Comparison of ENCODE assay signal across 31 cellular contexts in genomic region chr1:17309701-17310640, GRCh38. TPM values are rescaled to one million over a fixed set of nuclear protein-coding genes. Genes with fewer than 3 reads are reported as not detected.
DNase-seq lines count a peak whose midpoint lies in the region; TF ChIP-seq lines count a peak whose summit lies in the region.
"Had no signal": no experiment of that assay in that cellular context is flagged by ENCODE, and none has a peak within 500 bp of the region (broad histone marks: within the 10 kb centered on the region; RNA-seq: fewer than 3 reads in every experiment).

No MANE protein-coding gene starts in this region.

- CTCF ChIA-PET in PC-9 (lab: Charles Lee), result no interaction called here

- no peak overlapping the region for H2BK12ac ChIP-seq in neuronal stem cell (ENCODE audit: low read length)

- H3K27me3 ChIP-seq in BLaER1, result no peaks in the 10 kb centered on the region
- no peaks in the 10 kb centered on the region for H3K27me3 ChIP-seq in PC-9 (ENCODE audit: insufficient read depth, low read depth)
- peaks cover 0 to 8% (median 0%) of the 10 kb centered on the region in 3 experiments for H3K27me3 ChIP-seq in neuronal stem cell (ENCODE audit: control insufficient read depth in 3 of 3, insufficient read depth in 3 of 3, low read depth in 1 of 3, low read length in 3 of 3)
- H3K27me3 ChIP-seq: BE2C, cardiac muscle cell, foreskin keratinocyte had no signal

- intact Hi-C loops in PC-9 (cut with micrococcal nuclease; ENCODE audit: unreplicated experiment), result no loop called here

- H3K9me2 ChIP-seq in PC-9 (ENCODE audit: insufficient read depth), result no peaks in the 10 kb centered on the region

- no peaks in the 10 kb centered on the region for H3K4me1 Mint-ChIP-seq in endothelial cell (ENCODE audit: unreplicated experiment)
- H3K4me1 Mint-ChIP-seq: naive B cell had no signal

- no peaks in the 10 kb centered on the region for H3K36me3 Mint-ChIP-seq in endothelial cell (ENCODE audit: low read depth, unreplicated experiment)
- H3K36me3 Mint-ChIP-seq: activated naive CD4-positive, alpha-beta T cell treated with anti-CD3 and anti-CD28 coated beads, Interleukin-2, amount 50 U/mL, for 72 hours; naive B cell had no signal

- H3K23ac ChIP-seq in neuronal stem cell (ENCODE audit: low read depth, low read length, poor library complexity), result no peak overlapping the region

- no peak overlapping the region for H3K27ac Mint-ChIP-seq in endothelial cell (ENCODE audit: unreplicated experiment)
- H3K27ac Mint-ChIP-seq: activated CD4-positive, alpha-beta T cell treated with anti-CD3 and anti-CD28 coated beads, Interleukin-2, amount 10 ng/mL, durations not matched to agents 24 days and 14 days; effector memory CD8-positive, alpha-beta T cell; HFFc6; naive B cell; T-helper 2 cell treated with Interferon-gamma antibody and Interleukin-4, amounts not matched to agents 5 μg/mL and 100 μg/mL, for 36 hours had no signal

- no peak overlapping the region for H3K4me3 ChIP-seq in BLaER1
- H3K4me3 ChIP-seq in PC-9, result no peak overlapping the region
- no peak overlapping the region for H3K4me3 ChIP-seq in neuronal stem cell (ENCODE audit: low read length in 2 of 2)
- H3K4me3 ChIP-seq: cardiac muscle cell, coronary artery, esophagus muscularis mucosa, heart left ventricle, tibial nerve had no signal

- H3F3A ChIP-seq in PC-9 (ENCODE audit: insufficient read depth, low read depth), result peaks cover 21% of the 10 kb centered on the region; the same call in 1 of the 2 replicates

- H3K36me3 ChIP-seq in BLaER1 (no peaks in the 10 kb centered on the region), PC-9 (ENCODE audit: low read depth) (no peaks in the 10 kb centered on the region), neuronal stem cell (replicated peaks in 1 of 2; ENCODE audit: control insufficient read depth in 2 of 2, insufficient read depth in 2 of 2, low read length in 2 of 2) (no peaks in the 10 kb centered on the region)
- H3K36me3 ChIP-seq: BE2C, cardiac muscle cell, esophagus muscularis mucosa, heart left ventricle, tibial nerve had no signal

- H3K14ac ChIP-seq in neuronal stem cell (ENCODE audit: low read length), result no peak overlapping the region

- H3K18ac ChIP-seq in neuronal stem cell (ENCODE audit: low read length), result peak overlapping the region; percentile 31

- DNase-seq in PC-9 (no peak), endothelial cell (ENCODE audit: low spot score) (no peak), neuronal stem cell (ENCODE audit: low spot score) (no peak), midbrain (lab: John Stamatoyannopoulos, UW) (no peak), COLO668 (lab: John Stamatoyannopoulos, UW; ENCODE audit: unreplicated experiment) (no peak), superior temporal gyrus (ENCODE audit: extremely low spot score) (no peak), NCI-H2107 (lab: John Stamatoyannopoulos, UW) (no peak)
- DNase-seq: ACHN; activated CD4-positive, alpha-beta T cell treated with anti-CD3 and anti-CD28 coated beads, Interleukin-2, amount 10 ng/mL, durations not matched to agents 24 days and 14 days; BE2C; effector memory CD8-positive, alpha-beta T cell; heart left ventricle; HFFc6; left cardiac atrium; naive B cell; NCI-H1436 treated with DMSO at 0.1 percent for 48 hours; NCI-H510A; small intestine; stimulated activated CD4-positive, alpha-beta T cell treated with anti-CD3 and anti-CD28 coated beads, Interleukin-1b, Interleukin-23, amount 100 ng/mL, for 48 hours; stimulated activated CD8-positive, alpha-beta memory T cell treated with anti-CD3 and anti-CD28 coated beads, Interleukin-4, amount 100 ng/mL, for 48 hours; stimulated activated naive CD8-positive, alpha-beta T cell treated with anti-CD3 and anti-CD28 coated beads, Interleukin-15, amount 100 ng/mL, for 72 hours had no signal

- H2BK5ac ChIP-seq in neuronal stem cell (ENCODE audit: low read length), result no peak overlapping the region

- H2AK5ac ChIP-seq in neuronal stem cell (ENCODE audit: low read depth, low read length), result no peak overlapping the region

- no peak overlapping the region for H3K9ac ChIP-seq in BLaER1
- no peak overlapping the region for H3K9ac ChIP-seq in neuronal stem cell (ENCODE audit: low read depth, low read length, poor library complexity)

- no CpG with 5 or more reads among the region's 11 CpGs for WGBS in neuronal stem cell (ENCODE audit: extremely low coverage in 2 of 2, insufficient read length in 2 of 2, insufficient replicate concordance in 1 of 2), 2 donors

- 0 out of 2 replicates have a peak overlapping the region, but pooled peaks have one; percentile 1 for H3K27ac ChIP-seq in BLaER1
- H3K27ac ChIP-seq in PC-9, result no peak overlapping the region
- no peak overlapping the region for H3K27ac ChIP-seq in neuronal stem cell (replicated peaks; ENCODE audit: low read length)
- H3K27ac ChIP-seq: cardiac muscle cell, coronary artery, esophagus muscularis mucosa, foreskin keratinocyte, heart left ventricle, tibial nerve had no signal

- no peak overlapping the region for H4K91ac ChIP-seq in neuronal stem cell (ENCODE audit: low read depth, low read length, poor library complexity)

- no peak overlapping the region for H4K8ac ChIP-seq in neuronal stem cell (ENCODE audit: low read depth, low read length)

- H3K4me3 Mint-ChIP-seq in endothelial cell (ENCODE audit: unreplicated experiment), result peak overlapping the region; percentile 51
- H3K4me3 Mint-ChIP-seq: activated CD4-positive, alpha-beta T cell treated with anti-CD3 and anti-CD28 coated beads, Interleukin-2, amount 10 ng/mL, durations not matched to agents 24 days and 14 days; effector memory CD8-positive, alpha-beta T cell; HFFc6; naive B cell; stimulated activated naive CD8-positive, alpha-beta T cell treated with anti-CD3 and anti-CD28 coated beads, Interleukin-15, amount 100 ng/mL, for 72 hours; T-helper 2 cell treated with Interferon-gamma antibody and Interleukin-4, amounts not matched to agents 5 μg/mL and 100 μg/mL, for 36 hours had no signal

- peak overlapping the region; percentile 6; the same call in 1 of the 2 replicates for H3K4me2 ChIP-seq in BLaER1
- peak overlapping the region; percentile 67 for H3K4me2 ChIP-seq in PC-9
- no peak overlapping the region for H3K4me2 ChIP-seq in neuronal stem cell (ENCODE audit: insufficient read depth, low read length, poor library complexity, severe bottlenecking)

- H2BK15ac ChIP-seq in neuronal stem cell (ENCODE audit: low read length), result no peak overlapping the region

- H3K9me3 Mint-ChIP-seq in endothelial cell (ENCODE audit: unreplicated experiment), result no peaks in the 10 kb centered on the region
- H3K9me3 Mint-ChIP-seq: activated CD4-positive, alpha-beta T cell treated with anti-CD3 and anti-CD28 coated beads, Interleukin-2, amount 10 ng/mL, durations not matched to agents 24 days and 14 days; activated naive CD4-positive, alpha-beta T cell treated with anti-CD3 and anti-CD28 coated beads, Interleukin-2, amount 50 U/mL, for 72 hours; effector memory CD8-positive, alpha-beta T cell; HFFc6; naive B cell; stimulated activated naive CD8-positive, alpha-beta T cell treated with anti-CD3 and anti-CD28 coated beads, Interleukin-15, amount 100 ng/mL, for 72 hours; T-helper 2 cell treated with Interferon-gamma antibody and Interleukin-4, amounts not matched to agents 5 μg/mL and 100 μg/mL, for 36 hours had no signal

- peaks cover 9% of the 10 kb centered on the region for H3K27me3 Mint-ChIP-seq in endothelial cell (ENCODE audit: unreplicated experiment)

- no peak overlapping the region for H2AFZ ChIP-seq in PC-9
- no peak overlapping the region for H2AFZ ChIP-seq in neuronal stem cell (ENCODE audit: low read length)

- no peak for TF ChIP-seq CTCF in PC-9 (conservative IDR thresholded peaks at IDR 0.05)
- TF ChIP-seq CTCF in endothelial cell (IDR thresholded peaks at IDR 0.05; ENCODE audit: unreplicated experiment), result no peak

- POLR2A ChIA-PET in PC-9 (lab: Charles Lee; ENCODE audit: unreplicated experiment), result no interaction called here

- H4K20me1 ChIP-seq in BLaER1, result no peaks in the 10 kb centered on the region
- no peaks in the 10 kb centered on the region for H4K20me1 ChIP-seq in PC-9 (ENCODE audit: insufficient read depth)

- no TSS peak for BruUV-seq in PC-9 (replicated peaks; lab: Mats Ljungman, UMichigan)

- no peaks in the 10 kb centered on the region for H3K79me2 ChIP-seq in PC-9 (ENCODE audit: low read depth)

- H3K79me1 ChIP-seq in neuronal stem cell (ENCODE audit: low read depth, low read length), result no peaks in the 10 kb centered on the region

- H3K4ac ChIP-seq in neuronal stem cell (ENCODE audit: low read length), result no peak overlapping the region

- H3K9me3 ChIP-seq in BLaER1, result no peaks in the 10 kb centered on the region
- H3K9me3 ChIP-seq in PC-9 (ENCODE audit: insufficient read depth, low read depth), result no peaks in the 10 kb centered on the region
- H3K9me3 ChIP-seq in neuronal stem cell (replicated peaks in 1 of 2; ENCODE audit: control insufficient read depth in 2 of 2, insufficient read depth in 1 of 2, low read depth in 1 of 2, low read length in 2 of 2), result no peaks in the 10 kb centered on the region
- H3K9me3 ChIP-seq: BE2C, esophagus muscularis mucosa, heart left ventricle, tibial nerve had no signal

- peaks cover 23% of the 10 kb centered on the region for H3K4me1 ChIP-seq in BLaER1
- peaks cover 50% of the 10 kb centered on the region for H3K4me1 ChIP-seq in PC-9 (replicated peaks; ENCODE audit: insufficient read depth)
- peaks cover 0 to 7% of the 10 kb centered on the region in 2 donors for H3K4me1 ChIP-seq in neuronal stem cell (ENCODE audit: control insufficient read depth in 2 of 2, insufficient read depth in 1 of 2, low read depth in 1 of 2, low read length in 2 of 2)
- H3K4me1 ChIP-seq: BE2C, esophagus muscularis mucosa, heart left ventricle, tibial nerve had no signal

- peak overlapping the region; percentile 42 for H2BK120ac ChIP-seq in neuronal stem cell (ENCODE audit: low read depth, low read length)

RNA-seq across cellular contexts. Expression of gene PADI4, which starts 2.0 kb away (rescaled TPM):
- total RNA-seq in PC-9 (2021) (3.1 and 7.7 TPM in 2 replicates), endothelial cell (ENCODE audit: unreplicated experiment) (not detected)
- not detected for polyA plus RNA-seq in neuronal stem cell (2013, experiment 1 of 2)
- polyA plus RNA-seq in neuronal stem cell (2013, experiment 2 of 2), result not detected
- total RNA-seq: cardiac muscle cell, foreskin keratinocyte, HFFc6, lung microvascular endothelial cell, renal cortical epithelial cell, tibial nerve had no signal
- polyA plus RNA-seq: cardiac muscle cell had no signal
